In genomic region chr14:100309028-100309718, GRCh38 we compare ENCODE assay signal across 22 cellular contexts. TPM values are rescaled to one million over a fixed set of nuclear protein-coding genes. Genes with fewer than 3 reads are reported as not detected.
DNase-seq lines count a peak whose midpoint lies in the region; ATAC-seq and TF ChIP-seq lines count a peak whose summit lies in the region.
"Had no signal": no experiment of that assay in that cellular context is flagged by ENCODE, and none has a peak within 500 bp of the region (broad histone marks: within the 10 kb centered on the region; RNA-seq: fewer than 3 reads in every experiment).

No MANE protein-coding gene starts in this region.

- H4K91ac ChIP-seq in IMR-90 (ENCODE audit: insufficient read depth, low read depth, low read length), result no peak overlapping the region

- H3K4ac ChIP-seq in IMR-90 (ENCODE audit: low read depth, low read length), result peak overlapping the region; percentile 30; the same call in 1 of the 2 replicates

- CTCF ChIA-PET in IMR-90 (lab: Yijun Ruan, JAX), result interaction anchor here (1.5 kb wide), 1 partner anchor 10 kb away, joined by 3 read pairs; no protein-coding TSS in a partner anchor

- H3K4me1 Mint-ChIP-seq in glutamatergic neuron (ENCODE audit: low read depth, unreplicated experiment), result peaks cover 32% of the 10 kb centered on the region

- H3K4me3 ChIP-seq in IMR-90 (ENCODE audit: insufficient read depth, low read depth, low read length), result no peak overlapping the region
- no peak overlapping the region for H3K4me3 ChIP-seq in gastrocnemius medialis
- H3K4me3 ChIP-seq: hepatocyte, right lobe of liver, thoracic aorta had no signal

- no peak for TF ChIP-seq RAD21 in IMR-90 (IDR thresholded peaks at IDR 0.05; ENCODE audit: low read length)

- no peak overlapping the region for H2BK15ac ChIP-seq in IMR-90 (ENCODE audit: low read depth, low read length)

- peak overlapping the region; percentile 92 for H3K4me3 Mint-ChIP-seq in glutamatergic neuron (ENCODE audit: unreplicated experiment)

- TF ChIP-seq CTCF in IMR-90 (conservative IDR thresholded peaks at IDR 0.05; ENCODE audit: low read depth, low read length) (no peak), glutamatergic neuron (IDR thresholded peaks at IDR 0.05; ENCODE audit: partially characterized antibody, unreplicated experiment) (no peak), gastrocnemius medialis (IDR thresholded peaks at IDR 0.05 in 4 of 5, conservative IDR thresholded peaks at IDR 0.05 in 1 of 5) (no peak)

- peaks cover 12 to 37% of the 10 kb centered on the region in 2 experiments for H3K79me1 ChIP-seq in IMR-90 (ENCODE audit: low read depth in 1 of 2, low read length in 2 of 2)

- peaks cover 12% of the 10 kb centered on the region for H4K20me1 ChIP-seq in IMR-90 (ENCODE audit: insufficient read depth, low read length)

- H3K23ac ChIP-seq in IMR-90 (ENCODE audit: low read depth, low read length), result 0 out of 2 replicates have a peak overlapping the region, but pooled peaks have one; percentile 49

- no peak overlapping the region for H2AK9ac ChIP-seq in IMR-90 (replicated peaks; ENCODE audit: low read depth, low read length, poor library complexity)

- H2BK5ac ChIP-seq in IMR-90 (ENCODE audit: low read depth, low read length, poor library complexity, severe bottlenecking), result no peak overlapping the region

- H3K9ac ChIP-seq in IMR-90 (ENCODE audit: low read depth, low read length), result no peak overlapping the region

- H3K36me3 Mint-ChIP-seq in glutamatergic neuron (ENCODE audit: unreplicated experiment), result no peaks in the 10 kb centered on the region
- H3K36me3 Mint-ChIP-seq: T-cell had no signal

- no peak for TF ChIP-seq POLR2A in IMR-90 (IDR thresholded peaks at IDR 0.05; ENCODE audit: low read depth, low read length)
- TF ChIP-seq POLR2A in gastrocnemius medialis (IDR thresholded peaks at IDR 0.05), result peak in 1 of 2 donors; percentile 16

- H3K27me3 Mint-ChIP-seq in glutamatergic neuron (ENCODE audit: unreplicated experiment), result peaks cover 14% of the 10 kb centered on the region

- H3K27me3 ChIP-seq in IMR-90 (ENCODE audit: control insufficient read depth, insufficient read depth, low read length) (no peaks in the 10 kb centered on the region), gastrocnemius medialis (no peaks in the 10 kb centered on the region)
- H3K27me3 ChIP-seq: hepatocyte, right lobe of liver had no signal

- H3K14ac ChIP-seq in IMR-90 (replicated peaks; ENCODE audit: low read depth, low read length), result 0 out of 2 replicates have a peak overlapping the region, but pooled peaks have one; percentile 26

- H3K18ac ChIP-seq in IMR-90 (ENCODE audit: low read depth, low read length), result no peak overlapping the region

- peak overlapping the region; percentile 88 for H3K27ac Mint-ChIP-seq in glutamatergic neuron (ENCODE audit: unreplicated experiment)

- H3K4me1 ChIP-seq in IMR-90 (ENCODE audit: control insufficient read depth, insufficient read depth, low read length) (peaks cover 16% of the 10 kb centered on the region; the same call in 1 of the 2 replicates), gastrocnemius medialis (peaks cover 20 to 39% of the 10 kb centered on the region in 2 donors)

- DNase-seq in IMR-90 (no peak), UCSD-AML1 (lab: John Stamatoyannopoulos, UW; ENCODE audit: unreplicated experiment) (peak; percentile 24), glutamatergic neuron (peak; percentile 19), gastrocnemius medialis (no peak), caudate nucleus (lab: John Stamatoyannopoulos, UW) (no peak), NK-92 (lab: John Stamatoyannopoulos, UW; ENCODE audit: unreplicated experiment) (no peak)
- DNase-seq: activated CD4-positive, alpha-beta T cell treated with anti-CD3 and anti-CD28 coated beads, Interleukin-2, amount 50 U/mL, for 4 hours; anterior cingulate cortex; cerebellar nuclear complex; effector memory CD4-positive, alpha-beta T cell; EL; islet precursor cell; KG1; NCI-H1048; NCI-H2029; NCI-H510A treated with DMSO at 0.1 percent for 48 hours; right lobe of liver; stimulated activated CD4-positive, alpha-beta T cell treated with anti-CD3 and anti-CD28 coated beads, Interleukin-15, amount 100 ng/mL, for 24 hours; T-cell had no signal

- H2BK120ac ChIP-seq in IMR-90 (ENCODE audit: low read depth, low read length), result no peak overlapping the region

- H2AFZ ChIP-seq in IMR-90 (replicated peaks; ENCODE audit: low read length, poor library complexity), result no peak overlapping the region
- H2AFZ ChIP-seq: hepatocyte had no signal

- dilution Hi-C loops in IMR-90 (cut with HindIII; ENCODE audit: low sequenced_read_pairs, unreplicated experiment), result no loop called here

- H2AK5ac ChIP-seq in IMR-90 (ENCODE audit: low read depth, low read length), result no peak overlapping the region

- H3K27ac ChIP-seq in IMR-90 (ENCODE audit: insufficient read depth, low read length) (no peak overlapping the region), gastrocnemius medialis (peak overlapping the region; percentile 40 to 96 (median 94)), caudate nucleus (ENCODE audit: low read depth, low read length) (no peak overlapping the region)
- H3K27ac ChIP-seq: hepatocyte, right lobe of liver, thoracic aorta had no signal

- WGBS in IMR-90 (ENCODE audit: extremely low coverage in 2 of 2, insufficient read length in 1 of 2), 2 experiments, result 79% methylated on average over 2 of the region's 8 CpGs; no CpG with 5 or more reads in 1 of the 2 experiments

- ATAC-seq in IMR-90 (ENCODE audit: low read depth), result no peak
- ATAC-seq in gastrocnemius medialis, result no peak
- no peak for ATAC-seq in HG03457 (IDR thresholded peaks at IDR 0.05; ENCODE audit: unreplicated experiment)
- ATAC-seq: T-cell had no signal

- intact Hi-C loops in IMR-90 (cut with micrococcal nuclease), result loop anchor here (5.0 kb wide), 2 partner anchors 33 to 53 kb away; no protein-coding TSS in a partner anchor
- intact Hi-C loops in gastrocnemius medialis (cut with DNase I; ENCODE audit: low total_unique reads), result no loop called here

- H4K8ac ChIP-seq in IMR-90 (ENCODE audit: low read depth in 2 of 2, low read length in 2 of 2), result no peak overlapping the region

- H3K9me1 ChIP-seq in IMR-90 (ENCODE audit: insufficient read depth, low read length), result no peaks in the 10 kb centered on the region

- no peak overlapping the region; the same call in 1 of the 2 replicates for H3K4me2 ChIP-seq in IMR-90 (ENCODE audit: low read depth, low read length)

- H2BK20ac ChIP-seq in IMR-90 (ENCODE audit: low read depth, low read length), result no peak overlapping the region

- no peaks in the 10 kb centered on the region for H3K9me3 ChIP-seq in IMR-90 (ENCODE audit: control insufficient read depth, insufficient read depth, low read length)
- no peaks in the 10 kb centered on the region for H3K9me3 ChIP-seq in gastrocnemius medialis
- H3K9me3 ChIP-seq: right lobe of liver, thoracic aorta had no signal

- in situ Hi-C loops in IMR-90 (cut with MboI; ENCODE audit: low sequenced_read_pairs), result no loop called here
- in situ Hi-C loops in gastrocnemius medialis (cut with MboI; ENCODE audit: low sequenced_read_pairs in 4 of 4), result no loop called here

- peaks cover 14% of the 10 kb centered on the region for H3K9me3 Mint-ChIP-seq in glutamatergic neuron (ENCODE audit: unreplicated experiment)
- H3K9me3 Mint-ChIP-seq: T-cell had no signal

- no TSS peak for BruUV-seq in IMR-90 (replicated peaks; lab: Mats Ljungman, UMichigan)

- no peak overlapping the region for H4K5ac ChIP-seq in IMR-90 (ENCODE audit: low read depth, low read length)

- H3K56ac ChIP-seq in IMR-90 (ENCODE audit: extremely low read depth, insufficient read depth, low read length), result no peak overlapping the region

- POLR2A ChIA-PET in IMR-90 (lab: Charles Lee; ENCODE audit: unreplicated experiment), result interaction anchor here (1.0 kb wide), 1 partner anchor 66 kb away, joined by 3 read pairs; a partner anchor contains a TSS

- H3K36me3 ChIP-seq in IMR-90 (ENCODE audit: control insufficient read depth, insufficient read depth, low read length), result peaks cover 5% of the 10 kb centered on the region; the same call in 1 of the 2 replicates
- no peaks in the 10 kb centered on the region for H3K36me3 ChIP-seq in gastrocnemius medialis
- H3K36me3 ChIP-seq: right lobe of liver, thoracic aorta had no signal

TF ChIP-seq in IMR-90, 13 proteins besides CTCF, POLR2A, EP300 and RAD21 (continues in another document):
- TF ChIP-seq SMC3 (IDR thresholded peaks at IDR 0.05; ENCODE audit: low read depth, low read length), result no peak
- TF ChIP-seq MAFK (IDR thresholded peaks at IDR 0.05; ENCODE audit: low read depth, low read length), result no peak
- TF ChIP-seq MXI1 (IDR thresholded peaks at IDR 0.05; ENCODE audit: borderline replicate concordance, low read depth, low read length), result no peak
- TF ChIP-seq RFX5 (IDR thresholded peaks at IDR 0.05; ENCODE audit: low read depth, low read length), result no peak
- no peak for TF ChIP-seq BHLHE40 (IDR thresholded peaks at IDR 0.05; ENCODE audit: low read depth, low read length)
- no peak for TF ChIP-seq MAZ (IDR thresholded peaks at IDR 0.05; ENCODE audit: borderline replicate concordance, low read depth, low read length)
- TF ChIP-seq, protein P1, sequence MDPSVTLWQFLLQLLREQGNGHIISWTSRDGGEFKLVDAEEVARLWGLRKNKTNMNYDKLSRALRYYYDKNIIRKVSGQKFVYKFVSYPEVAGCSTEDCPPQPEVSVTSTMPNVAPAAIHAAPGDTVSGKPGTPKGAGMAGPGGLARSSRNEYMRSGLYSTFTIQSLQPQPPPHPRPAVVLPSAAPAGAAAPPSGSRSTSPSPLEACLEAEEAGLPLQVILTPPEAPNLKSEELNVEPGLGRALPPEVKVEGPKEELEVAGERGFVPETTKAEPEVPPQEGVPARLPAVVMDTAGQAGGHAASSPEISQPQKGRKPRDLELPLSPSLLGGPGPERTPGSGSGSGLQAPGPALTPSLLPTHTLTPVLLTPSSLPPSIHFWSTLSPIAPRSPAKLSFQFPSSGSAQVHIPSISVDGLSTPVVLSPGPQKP (IDR thresholded peaks at IDR 0.05; ENCODE audit: borderline replicate concordance, low read depth, low read length), result no peak
- no peak for TF ChIP-seq RCOR1 (IDR thresholded peaks at IDR 0.05; ENCODE audit: insufficient replicate concordance, low read length)
- TF ChIP-seq NFE2L2 (IDR thresholded peaks at IDR 0.05; ENCODE audit: low read depth, low read length), result no peak

RNA-seq across cellular contexts. Expression of gene SLC25A29, which starts 2.9 kb away (rescaled TPM):
- total RNA-seq in IMR-90 (2012; rRNA removed), result 6.5 and 6.9 TPM in 2 replicates
- 37.7 and 42.6 TPM in 2 replicates for polyA plus RNA-seq in IMR-90 (2012; rRNA removed)
- polyA plus RNA-seq in IMR-90 (2012; cell fraction: cytosol; rRNA removed), result 17.9 and 46.0 TPM in 2 replicates
- polyA plus RNA-seq in IMR-90 (2012; cell fraction: nucleus; rRNA removed; ENCODE audit: low replicate concordance), result 218 and 643 TPM in 2 replicates
- 409 TPM for total RNA-seq in glutamatergic neuron (ENCODE audit: unreplicated experiment)
- total RNA-seq in gastrocnemius medialis, result 10 to 100 TPM in 2 of 4 donors, 1 to 10 TPM in 2; 9.0 to 17.4 (median 13.4) TPM

RNA-seq across cellular contexts. Expression of gene SLC25A47, which starts 14.0 kb away (rescaled TPM):
- total RNA-seq in IMR-90 (2012; rRNA removed) (not detected in 2 replicates), glutamatergic neuron (ENCODE audit: unreplicated experiment) (not detected), gastrocnemius medialis (1 to 10 TPM in 1 of 4 donors, under 1 TPM in 1, not detected in 2; 0.46 to 1.3 TPM)
- not detected in 2 replicates for polyA plus RNA-seq in IMR-90 (2012; rRNA removed)
- 0.02 TPM in 1 of 2 replicates, not detected in the other for polyA plus RNA-seq in IMR-90 (2012; cell fraction: cytosol; rRNA removed)
- polyA plus RNA-seq in IMR-90 (2012; cell fraction: nucleus; rRNA removed; ENCODE audit: low replicate concordance), result 0.10 TPM in 1 of 2 replicates, not detected in the other
- total RNA-seq: thoracic aorta had no signal

Comparison
In these comparisons a context has a peak if more than half of its experiments do, and no peak if none do; other contexts are left out.
1. DNase-seq: peak in UCSD-AML1 (single experiment) and glutamatergic neuron (single experiment); none in IMR-90 (single experiment), gastrocnemius medialis (0 of 2), caudate nucleus (0 of 61) and NK-92 (single experiment).
2. H3K27ac ChIP-seq: peak in gastrocnemius medialis (4 of 4); none in IMR-90 (single experiment) and caudate nucleus (single experiment).
3. RNA of gene SLC25A29, which starts 2.9 kb away (total RNA-seq): 409 TPM in glutamatergic neuron (single experiment); 9.0 to 17.4 TPM in gastrocnemius medialis and 6.5 to 6.9 TPM in IMR-90; every median in the first group is over 10 times any median in the second.